ENCODE assay signal across 10 cellular contexts in genomic region chr4:109276482-109277095, GRCh38. TPM values are rescaled to one million over a fixed set of nuclear protein-coding genes. Genes with fewer than 3 reads are reported as not detected.
A peak's percentile ranks its signal among the peaks of the same experiment; 100 is the strongest.
DNase-seq lines count a peak whose midpoint lies in the region; ATAC-seq and TF ChIP-seq lines count a peak whose summit lies in the region.
"Had no signal": no experiment of that assay in that cellular context is flagged by ENCODE, and none has a peak within 500 bp of the region (broad histone marks: within the 10 kb centered on the region; RNA-seq: fewer than 3 reads in every experiment).

No MANE protein-coding gene starts in this region.

- no peaks in the 10 kb centered on the region for H3K9me3 Mint-ChIP-seq in activated CD8-positive, alpha-beta memory T cell treated with anti-CD3 and anti-CD28 coated beads, Interleukin-2, amount 10 ng/mL, durations not matched to agents 7 days and 5 days (ENCODE audit: low read depth)
- H3K9me3 Mint-ChIP-seq in neural crest cell = peaks cover 2% of the 10 kb centered on the region

- peak; percentile 55 for DNase-seq in activated CD8-positive, alpha-beta memory T cell treated with anti-CD3 and anti-CD28 coated beads, Interleukin-2, amount 10 ng/mL, durations not matched to agents 7 days and 5 days
- no peak for DNase-seq in activated CD8-positive, alpha-beta memory T cell treated with anti-CD3 and anti-CD28 coated beads, Interleukin-2, amount 50 U/mL, for 48 hours
- DNase-seq in neural crest cell (ENCODE audit: low read depth, low spot score) = no peak
- no peak for DNase-seq in stimulated activated CD4-positive, alpha-beta T cell treated with anti-CD3 and anti-CD28 coated beads, Interleukin-4, amount 100 ng/mL, for 4 hours
- no peak for DNase-seq in UCSD-AML1 (lab: John Stamatoyannopoulos, UW; ENCODE audit: unreplicated experiment)
- DNase-seq in NCI-H2196 (lab: John Stamatoyannopoulos, UW; ENCODE audit: unreplicated experiment) = no peak
- DNase-seq: NCI-H774, sigmoid colon had no signal

- H3K27me3 Mint-ChIP-seq in activated CD8-positive, alpha-beta memory T cell treated with anti-CD3 and anti-CD28 coated beads, Interleukin-2, amount 10 ng/mL, durations not matched to agents 7 days and 5 days = peaks cover 6% of the 10 kb centered on the region
- peaks cover 9% of the 10 kb centered on the region for H3K27me3 Mint-ChIP-seq in neural crest cell (ENCODE audit: low read depth)

- no peak for TF ChIP-seq CTCF in neural crest cell (conservative IDR thresholded peaks at IDR 0.05)

- CTCF ChIA-PET in activated CD8-positive, alpha-beta memory T cell treated with anti-CD3 and anti-CD28 coated beads, Interleukin-2, amount 10 ng/mL, durations not matched to agents 7 days and 5 days (lab: Charles Lee) = interaction anchor here (0.7 kb wide), 1 partner anchor 316 kb away, joined by 4 read pairs; no protein-coding TSS in a partner anchor

- H3K27ac Mint-ChIP-seq in activated CD8-positive, alpha-beta memory T cell treated with anti-CD3 and anti-CD28 coated beads, Interleukin-2, amount 10 ng/mL, durations not matched to agents 7 days and 5 days = peak overlapping the region; percentile 44
- H3K27ac Mint-ChIP-seq in neural crest cell (ENCODE audit: unreplicated experiment) = peak overlapping the region; percentile 64

- H3K4me1 Mint-ChIP-seq in activated CD8-positive, alpha-beta memory T cell treated with anti-CD3 and anti-CD28 coated beads, Interleukin-2, amount 10 ng/mL, durations not matched to agents 7 days and 5 days = peaks cover 26% of the 10 kb centered on the region
- peaks cover 48% of the 10 kb centered on the region for H3K4me1 Mint-ChIP-seq in neural crest cell

- H3K4me3 Mint-ChIP-seq in activated CD8-positive, alpha-beta memory T cell treated with anti-CD3 and anti-CD28 coated beads, Interleukin-2, amount 10 ng/mL, durations not matched to agents 7 days and 5 days = no peak overlapping the region
- peak overlapping the region; percentile 15 for H3K4me3 Mint-ChIP-seq in neural crest cell

- H3K36me3 Mint-ChIP-seq in activated CD8-positive, alpha-beta memory T cell treated with anti-CD3 and anti-CD28 coated beads, Interleukin-2, amount 10 ng/mL, durations not matched to agents 7 days and 5 days = no peaks in the 10 kb centered on the region
- H3K36me3 Mint-ChIP-seq in neural crest cell (ENCODE audit: low read depth) = peaks cover 11% of the 10 kb centered on the region

- peak; percentile 96 for ATAC-seq in activated CD8-positive, alpha-beta memory T cell treated with anti-CD3 and anti-CD28 coated beads, Interleukin-2, amount 10 ng/mL, durations not matched to agents 7 days and 5 days
- peak; percentile 61 for ATAC-seq in GM21786 (IDR thresholded peaks at IDR 0.05; ENCODE audit: unreplicated experiment)
- ATAC-seq in HG03354 (IDR thresholded peaks at IDR 0.05; ENCODE audit: poor library complexity, severe bottlenecking, unreplicated experiment) = peak; percentile 80

RNA-seq across cellular contexts. Expression of gene COL25A1, which starts 25.9 kb away (rescaled TPM):
- total RNA-seq in activated CD8-positive, alpha-beta memory T cell treated with anti-CD3 and anti-CD28 coated beads, Interleukin-2, amount 10 ng/mL, durations not matched to agents 7 days and 5 days = not detected
- total RNA-seq in neural crest cell = 39.3 and 39.6 TPM in 2 replicates

Comparison
In these comparisons a context has a peak if more than half of its experiments do, and no peak if none do; other contexts are left out.
1. RNA of gene COL25A1, which starts 25.9 kb away (total RNA-seq): 39.3 to 39.6 TPM in neural crest cell; not detected in activated CD8-positive, alpha-beta memory T cell treated with anti-CD3 and anti-CD28 coated beads, Interleukin-2, amount 10 ng/mL, durations not matched to agents 7 days and 5 days; every median in the first group is over 10 times any median in the second.
2. Peak in every context shown above with its lines, with median percentiles within 50 percentile points of each other: ATAC-seq.